ENCODE assay signal across 1 cellular context in the genomic region with DNA sequence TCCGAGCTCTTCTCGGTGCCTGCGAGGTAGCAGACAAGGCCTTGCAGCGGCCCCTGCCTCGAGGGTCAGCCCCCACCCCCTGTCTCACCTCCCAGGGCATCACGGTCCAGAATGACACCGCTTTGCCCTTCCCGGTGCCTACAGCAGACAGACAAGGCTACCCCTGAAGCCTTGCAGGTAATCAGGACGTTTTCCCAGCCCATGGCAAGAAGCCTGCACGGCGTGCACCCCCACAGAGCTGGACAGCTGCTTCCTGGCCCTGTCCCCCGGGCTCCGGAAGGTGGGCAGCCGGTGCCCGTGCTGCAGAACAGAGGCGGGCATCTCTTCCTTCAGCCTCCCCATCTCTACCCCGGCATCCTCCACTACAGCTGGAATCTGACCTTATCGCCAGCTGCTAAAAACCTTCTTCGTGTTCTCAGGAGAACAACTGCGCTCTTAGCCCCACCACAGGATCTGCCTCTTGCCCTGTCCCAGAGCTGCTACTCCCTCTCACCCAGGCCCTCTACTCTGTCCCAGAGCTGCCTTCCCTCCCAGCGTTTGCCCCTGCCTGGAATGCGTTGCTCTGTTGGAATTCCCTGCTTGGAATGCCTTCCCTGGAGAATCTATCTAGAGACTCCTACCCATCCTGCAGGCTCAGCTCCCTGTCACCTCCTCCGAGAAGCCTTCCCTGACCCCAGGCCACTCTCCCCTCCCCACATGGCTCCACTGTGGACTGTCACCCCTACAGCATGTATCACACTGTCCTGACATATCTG.
TF ChIP-seq lines count a peak whose summit lies in the region.

No MANE protein-coding gene starts in this region.

TF ChIP-seq in K562, 482 proteins besides CTCF, POLR2A, EP300 and RAD21:
- no peak for TF ChIP-seq NELFE (IDR thresholded peaks at IDR 0.05; ENCODE audit: insufficient read depth, insufficient read length)
- TF ChIP-seq ZFP36 (IDR thresholded peaks at IDR 0.05; ENCODE audit: low read depth, low read length, partially characterized antibody): peak; percentile 66
